19 cellular contexts compared by ENCODE assay signal in the genomic region with DNA sequence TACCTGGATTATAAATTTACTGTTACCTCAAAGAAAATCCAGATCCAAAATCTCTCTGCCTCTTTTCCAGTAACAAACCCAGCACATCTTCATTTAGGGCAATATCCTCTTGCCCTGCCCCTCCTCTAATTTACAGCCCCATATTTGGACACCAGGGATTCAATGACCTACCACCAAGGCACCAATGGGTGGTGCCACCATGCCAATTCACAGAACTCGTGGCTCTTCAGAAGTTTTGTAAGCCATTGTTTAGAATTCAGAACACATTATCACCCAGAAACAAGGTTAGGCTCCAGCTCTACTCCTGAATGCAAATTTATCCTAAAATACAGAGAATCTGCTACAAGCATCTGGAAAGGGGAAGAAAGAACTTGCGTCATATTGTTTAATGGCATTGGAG.
"Had no signal": no experiment of that assay in that cellular context is flagged by ENCODE, and none has a peak within 500 bp of the region (broad histone marks: within the 10 kb centered on the region; RNA-seq: fewer than 3 reads in every experiment).

No MANE protein-coding gene starts in this region.

- H3K27me3 ChIP-seq: gastrocnemius medialis, spleen, upper lobe of left lung had no signal

- H3K36me3 ChIP-seq: gastrocnemius medialis, lower lobe of right lung, spleen, upper lobe of left lung had no signal

- DNase-seq: activated CD4-positive, alpha-beta T cell treated with anti-CD3 and anti-CD28 coated beads, Interleukin-2, amount 10 ng/mL, durations not matched to agents 24 days and 14 days; activated CD8-positive, alpha-beta memory T cell treated with anti-CD3 and anti-CD28 coated beads, Interleukin-2, amount 50 U/mL, for 4 hours; activated CD8-positive, alpha-beta T cell treated with anti-CD3 and anti-CD28 coated beads, Interleukin-2, amount 10 ng/mL, durations not matched to agents 7 days and 5 days; activated gamma-delta T cell treated with Interleukin-2 at 50 U/mL for 16 hours; activated T-cell treated with anti-CD3 and anti-CD28 coated beads, Interleukin-2, amount 50 U/mL, for 72 hours; cortex of kidney; effector CD8-positive, alpha-beta T cell; gastrocnemius medialis; left colon; lower lobe of right lung; spleen; T-helper 17 cell; upper lobe of left lung had no signal

- H3K4me3 ChIP-seq: gastrocnemius medialis, lower lobe of right lung, spleen, upper lobe of left lung had no signal

- H3K36me3 Mint-ChIP-seq: activated naive CD8-positive, alpha-beta T cell; brain; WTC11 had no signal

- H3K4me1 Mint-ChIP-seq: activated CD4-positive, alpha-beta T cell treated with anti-CD3 and anti-CD28 coated beads, Interleukin-2, amount 10 ng/mL, durations not matched to agents 24 days and 14 days; central memory CD8-positive, alpha-beta T cell; T-helper 17 cell had no signal

- H3K27me3 Mint-ChIP-seq: activated CD4-positive, alpha-beta T cell treated with anti-CD3 and anti-CD28 coated beads, Interleukin-2, amount 10 ng/mL, durations not matched to agents 24 days and 14 days; brain had no signal

- H3K27ac Mint-ChIP-seq: activated CD4-positive, alpha-beta T cell treated with anti-CD3 and anti-CD28 coated beads, Interleukin-2, amount 10 ng/mL, durations not matched to agents 24 days and 14 days; activated CD8-positive, alpha-beta T cell treated with anti-CD3 and anti-CD28 coated beads, Interleukin-2, amount 10 ng/mL, durations not matched to agents 7 days and 5 days; activated naive CD8-positive, alpha-beta T cell; activated T-cell treated with anti-CD3 and anti-CD28 coated beads, Interleukin-2, amount 50 U/mL, for 72 hours; stimulated activated naive CD8-positive, alpha-beta T cell treated with anti-CD3 and anti-CD28 coated beads, Interleukin-15, Interleukin-2, amounts not matched to agents 100 ng/mL and 50 ng/mL, for 24 hours; T-helper 17 cell; WTC11 had no signal

- H3K9me3 Mint-ChIP-seq: activated CD4-positive, alpha-beta T cell treated with anti-CD3 and anti-CD28 coated beads, Interleukin-2, amount 10 ng/mL, durations not matched to agents 24 days and 14 days; activated T-cell treated with anti-CD3 and anti-CD28 coated beads, Interleukin-2, amount 50 U/mL, for 72 hours; brain; central memory CD8-positive, alpha-beta T cell; neural crest cell; stimulated activated naive CD8-positive, alpha-beta T cell treated with anti-CD3 and anti-CD28 coated beads, Interleukin-15, Interleukin-2, amounts not matched to agents 100 ng/mL and 50 ng/mL, for 24 hours; WTC11 had no signal

- H3K4me1 ChIP-seq: gastrocnemius medialis, lower lobe of right lung, spleen, upper lobe of left lung had no signal

- H3K9me3 ChIP-seq: gastrocnemius medialis, lower lobe of right lung, spleen, upper lobe of left lung had no signal

- H3K4me3 Mint-ChIP-seq: activated CD4-positive, alpha-beta T cell treated with anti-CD3 and anti-CD28 coated beads, Interleukin-2, amount 10 ng/mL, durations not matched to agents 24 days and 14 days; activated CD8-positive, alpha-beta T cell treated with anti-CD3 and anti-CD28 coated beads, Interleukin-2, amount 10 ng/mL, durations not matched to agents 7 days and 5 days; activated naive CD8-positive, alpha-beta T cell; activated T-cell treated with anti-CD3 and anti-CD28 coated beads, Interleukin-2, amount 50 U/mL, for 72 hours; brain; central memory CD8-positive, alpha-beta T cell; neural crest cell; stimulated activated naive CD8-positive, alpha-beta T cell treated with anti-CD3 and anti-CD28 coated beads, Interleukin-15, Interleukin-2, amounts not matched to agents 100 ng/mL and 50 ng/mL, for 24 hours; T-helper 17 cell; WTC11 had no signal
